ENCODE assay signal across 25 cellular contexts in genomic region chr18:73959341-73959740, GRCh38.
"Had no signal": no experiment of that assay in that cellular context is flagged by ENCODE, and none has a peak within 500 bp of the region (broad histone marks: within the 10 kb centered on the region; RNA-seq: fewer than 3 reads in every experiment).

No MANE protein-coding gene starts in this region.

- H3K9me3 Mint-ChIP-seq: activated CD4-positive, alpha-beta T cell treated with anti-CD3 and anti-CD28 coated beads, Interleukin-2, amount 10 ng/mL, durations not matched to agents 7 days and 5 days; activated CD8-positive, alpha-beta T cell treated with anti-CD3 and anti-CD28 coated beads for 36 hours; activated naive CD4-positive, alpha-beta T cell treated with anti-CD3 and anti-CD28 coated beads, Interleukin-2, amount 50 U/mL, for 24 hours; activated T-helper 1 cell treated with anti-CD3 and anti-CD28 coated beads, Interleukin-12 subunit alpha, Interleukin-12 subunit beta, Interleukin-2, Interleukin-4 antibody, amounts not matched to agents 30 ng/mL and 10 ng/mL and 1 ng/mL, durations not matched to agents 14 hours and 24 hours and 36 hours had no signal

- ATAC-seq: activated CD8-positive, alpha-beta T cell treated with anti-CD3 and anti-CD28 coated beads for 36 hours; effector memory CD8-positive, alpha-beta T cell; esophagus mucosa; gastrocnemius medialis; left ventricle myocardium superior had no signal

- H3K27me3 Mint-ChIP-seq: effector memory CD8-positive, alpha-beta T cell had no signal

- H3K36me3 ChIP-seq: brain microvascular endothelial cell, colonic mucosa, gastrocnemius medialis, spleen, uterus, WERI-Rb-1 had no signal

- H3K4me3 ChIP-seq: colonic mucosa, dorsolateral prefrontal cortex, gastrocnemius medialis, spleen, testis, uterus had no signal

- H3K27me3 ChIP-seq: brain microvascular endothelial cell, colonic mucosa, gastrocnemius medialis, testis, uterus had no signal

- H3K27ac ChIP-seq: brain microvascular endothelial cell, colonic mucosa, dorsolateral prefrontal cortex, gastrocnemius medialis, spleen, testis, uterus, WERI-Rb-1 had no signal

- H3K4me1 ChIP-seq: colonic mucosa, gastrocnemius medialis, spleen, testis, uterus had no signal

- H3K4me1 Mint-ChIP-seq: activated naive CD4-positive, alpha-beta T cell treated with anti-CD3 and anti-CD28 coated beads, Interleukin-2, amount 50 U/mL, for 24 hours had no signal

- H3K36me3 Mint-ChIP-seq: activated naive CD4-positive, alpha-beta T cell treated with anti-CD3 and anti-CD28 coated beads, Interleukin-2, amount 50 U/mL, for 24 hours; natural killer cell treated with Interleukin-12 subunit alpha and Interleukin-12 subunit beta and Interleukin-15 and Interleukin-18, amount 100 ng/mL, for 72 hours had no signal

- H3K4me3 Mint-ChIP-seq: activated CD4-positive, alpha-beta T cell treated with anti-CD3 and anti-CD28 coated beads, Interleukin-2, amount 10 ng/mL, durations not matched to agents 7 days and 5 days; activated CD8-positive, alpha-beta T cell treated with anti-CD3 and anti-CD28 coated beads for 36 hours; activated naive CD4-positive, alpha-beta T cell treated with anti-CD3 and anti-CD28 coated beads, Interleukin-2, amount 50 U/mL, for 24 hours; activated T-helper 1 cell treated with anti-CD3 and anti-CD28 coated beads, Interleukin-12 subunit alpha, Interleukin-12 subunit beta, Interleukin-2, Interleukin-4 antibody, amounts not matched to agents 30 ng/mL and 10 ng/mL and 1 ng/mL, durations not matched to agents 14 hours and 24 hours and 36 hours; effector memory CD8-positive, alpha-beta T cell; natural killer cell treated with Interleukin-12 subunit alpha and Interleukin-12 subunit beta and Interleukin-15 and Interleukin-18, amount 100 ng/mL, for 72 hours had no signal

- H3K27ac Mint-ChIP-seq: activated CD4-positive, alpha-beta T cell treated with anti-CD3 and anti-CD28 coated beads, Interleukin-2, amount 10 ng/mL, durations not matched to agents 7 days and 5 days; activated CD8-positive, alpha-beta T cell treated with anti-CD3 and anti-CD28 coated beads for 36 hours; activated naive CD4-positive, alpha-beta T cell treated with anti-CD3 and anti-CD28 coated beads, Interleukin-2, amount 50 U/mL, for 24 hours; activated T-helper 1 cell treated with anti-CD3 and anti-CD28 coated beads, Interleukin-12 subunit alpha, Interleukin-12 subunit beta, Interleukin-2, Interleukin-4 antibody, amounts not matched to agents 30 ng/mL and 10 ng/mL and 1 ng/mL, durations not matched to agents 14 hours and 24 hours and 36 hours; effector memory CD8-positive, alpha-beta T cell; natural killer cell treated with Interleukin-12 subunit alpha and Interleukin-12 subunit beta and Interleukin-15 and Interleukin-18, amount 100 ng/mL, for 72 hours; progenitor cell of endocrine pancreas had no signal

- DNase-seq: activated CD4-positive, alpha-beta T cell treated with anti-CD3 and anti-CD28 coated beads, Interleukin-2, amount 10 ng/mL, durations not matched to agents 7 days and 5 days; activated CD4-positive, CD25-positive, alpha-beta regulatory T cell treated with anti-CD3 and anti-CD28 coated beads, Interleukin-2, amount 50 U/mL, for 72 hours; activated CD8-positive, alpha-beta T cell treated with anti-CD3 and anti-CD28 coated beads for 36 hours; activated gamma-delta T cell treated with Interleukin-2 at 50 U/mL for 16 hours; aorta; brain microvascular endothelial cell; caudate nucleus; colonic mucosa; dorsolateral prefrontal cortex; effector memory CD8-positive, alpha-beta T cell; gastrocnemius medialis; hypothalamus; left ventricle myocardium superior; spleen; stimulated activated CD4-positive, alpha-beta T cell treated with anti-CD3 and anti-CD28 coated beads, Interleukin-4, amount 100 ng/mL, for 1 hour; stimulated activated naive CD4-positive, alpha-beta T cell; testis; trophoblast cell; uterus; WERI-Rb-1 had no signal

- H3K9me3 ChIP-seq: colonic mucosa, gastrocnemius medialis, testis, uterus had no signal
